35 cellular contexts compared by ENCODE assay signal in genomic region chr6:78552435-78552834, GRCh38.
"Had no signal": no experiment of that assay in that cellular context is flagged by ENCODE, and none has a peak within 500 bp of the region (broad histone marks: within the 10 kb centered on the region; RNA-seq: fewer than 3 reads in every experiment).

No MANE protein-coding gene starts in this region.

- H3K4me3 ChIP-seq: MG63 had no signal

- DNase-seq: Karpas-422, Kasumi-1, MG63, MM.1S, MV-4-11, NCI-H1048, NCI-H1092, NCI-H1092 treated with DMSO at 0.1 percent for 48 hours, NCI-H1105, NCI-H1105 treated with DMSO at 0.1 percent for 48 hours, NCI-H1417, NCI-H1417 treated with DMSO at 0.1 percent for 48 hours, NCI-H1436, NCI-H1436 treated with DMSO at 0.1 percent for 48 hours, NCI-H146, NCI-H1694, NCI-H1694 treated with DMSO at 0.1 percent for 48 hours, NCI-H187, NCI-H187 treated with DMSO at 0.1 percent for 48 hours, NCI-H1930, NCI-H2029, NCI-H2029 treated with DMSO at 0.1 percent for 48 hours, NCI-H2081, NCI-H2081 treated with DMSO at 0.1 percent for 48 hours, NCI-H2107, NCI-H2171, NCI-H2171 treated with DMSO at 0.1 percent for 48 hours, NCI-H2227 treated with DMSO at 0.1 percent for 48 hours, NCI-H226, NCI-H345, NCI-H446, NCI-H446 treated with DMSO at 0.1 percent for 48 hours, NCI-H510A, NCI-H510A treated with DMSO at 0.1 percent for 48 hours, NCI-H524 had no signal

- H3K36me3 ChIP-seq: MG63 had no signal
